In genomic region chr2:190882831-190883582, GRCh38 we compare ENCODE assay signal across 8 cellular contexts. TPM values are rescaled to one million over a fixed set of nuclear protein-coding genes. Genes with fewer than 3 reads are reported as not detected.
DNase-seq lines count a peak whose midpoint lies in the region; ATAC-seq and TF ChIP-seq lines count a peak whose summit lies in the region.

No MANE protein-coding gene starts in this region.

- peaks cover 37% of the 10 kb centered on the region for H3K4me1 Mint-ChIP-seq in activated CD8-positive, alpha-beta T cell treated with anti-CD3 and anti-CD28 coated beads for 36 hours (ENCODE audit: low read depth)

- peak overlapping the region; percentile 98 for H3K27ac Mint-ChIP-seq in activated CD8-positive, alpha-beta T cell treated with anti-CD3 and anti-CD28 coated beads for 36 hours

- H3K9me3 ChIP-seq in heart left ventricle = no peaks in the 10 kb centered on the region
- H3K9me3 ChIP-seq in testis = no peaks in the 10 kb centered on the region

- H3K36me3 ChIP-seq in heart left ventricle = peaks cover 0 to 4% (median 0%) of the 10 kb centered on the region in 9 donors
- no peaks in the 10 kb centered on the region for H3K36me3 ChIP-seq in testis (ENCODE audit: low read depth, missing control alignments)

- H3K9me3 Mint-ChIP-seq in activated CD8-positive, alpha-beta T cell treated with anti-CD3 and anti-CD28 coated beads for 36 hours = no peaks in the 10 kb centered on the region

- no peaks in the 10 kb centered on the region for H3K27me3 Mint-ChIP-seq in activated CD8-positive, alpha-beta T cell treated with anti-CD3 and anti-CD28 coated beads for 36 hours

- CTCF ChIA-PET in activated CD8-positive, alpha-beta T cell treated with anti-CD3 and anti-CD28 coated beads for 36 hours (lab: Charles Lee) = interaction anchor here (1.0 to 3.4 kb wide), 6 partner anchors 9 to 65 kb away, joined by 3 to 14 read pairs (median 6); no protein-coding TSS in a partner anchor

- WGBS in heart left ventricle, 4 donors = 32 to 37% (median 33%) methylated on average over 4 of the region's 4 CpGs
- 32 to 45% methylated on average over 4 of the region's 4 CpGs for WGBS in testis, 2 donors

- intact Hi-C loops in heart left ventricle (cut with DNase I) = loop anchor here in 1 of 10 donors (5.0 kb wide), 1 partner anchor 54 kb away; no protein-coding TSS in a partner anchor
- intact Hi-C loops in Right ventricle myocardium superior (cut with DNase I) = no loop called here
- intact Hi-C loops in activated CD8-positive, alpha-beta T cell treated with anti-CD3 and anti-CD28 coated beads for 36 hours (cut with micrococcal nuclease) = loop anchor here (5.0 kb wide), 2 partner anchors 129 to 269 kb away; partner anchors contain the start of genes STAT1 and STAT4
- intact Hi-C loops in testis (cut with DNase I; ENCODE audit: low total_unique reads) = no loop called here

- peak overlapping the region; percentile 78 to 95 (median 91) for H3K4me3 ChIP-seq in heart left ventricle
- H3K4me3 ChIP-seq in testis = peak overlapping the region in 1 of 2 donors; percentile 82

- POLR2A ChIA-PET in activated CD8-positive, alpha-beta T cell treated with anti-CD3 and anti-CD28 coated beads for 36 hours (lab: Charles Lee) = interaction anchor here (0.7 to 3.8 kb wide), 12 partner anchors 10 to 267 kb away, joined by 3 to 34 read pairs (median 15); partner anchors contain the start of gene STAT1

- H3K4me1 ChIP-seq in heart left ventricle (peaks cover 2 to 72% (median 51%) of the 10 kb centered on the region in 12 donors), testis (peaks cover 21% of the 10 kb centered on the region)

- no peaks in the 10 kb centered on the region for H3K27me3 ChIP-seq in heart left ventricle
- no peaks in the 10 kb centered on the region for H3K27me3 ChIP-seq in testis

- H3K36me3 Mint-ChIP-seq in activated CD8-positive, alpha-beta T cell treated with anti-CD3 and anti-CD28 coated beads for 36 hours (ENCODE audit: low read depth) = peaks cover 48% of the 10 kb centered on the region

- peak overlapping the region in 11 of 12 donors; percentile 92 to 99 (median 97) for H3K27ac ChIP-seq in heart left ventricle
- H3K27ac ChIP-seq in testis = peak overlapping the region; percentile 87 to 94

- TF ChIP-seq CTCF in heart left ventricle (IDR thresholded peaks at IDR 0.05) (no peak), testis (IDR thresholded peaks at IDR 0.05) (no peak)
- TF ChIP-seq CTCF in activated CD8-positive, alpha-beta T cell treated with anti-CD3 and anti-CD28 coated beads for 36 hours (IDR thresholded peaks at IDR 0.05) = no peak

- TF ChIP-seq POLR2A in heart left ventricle (IDR thresholded peaks at IDR 0.05) = no peak
- TF ChIP-seq POLR2A in testis (IDR thresholded peaks at IDR 0.05) = no peak

- no peak for ATAC-seq in heart left ventricle
- ATAC-seq in Right ventricle myocardium superior (ENCODE audit: poor library complexity) = no peak
- no peak for ATAC-seq in activated CD8-positive, alpha-beta T cell treated with anti-CD3 and anti-CD28 coated beads for 36 hours
- no peak for ATAC-seq in GM19351 (IDR thresholded peaks at IDR 0.05; ENCODE audit: unreplicated experiment)
- ATAC-seq in HG03460 (IDR thresholded peaks at IDR 0.05; ENCODE audit: unreplicated experiment) = no peak

- peak overlapping the region; percentile 94 for H3K4me3 Mint-ChIP-seq in activated CD8-positive, alpha-beta T cell treated with anti-CD3 and anti-CD28 coated beads for 36 hours

- DNase-seq in heart left ventricle = no peak
- DNase-seq in Right ventricle myocardium superior = no peak
- no peak for DNase-seq in activated CD8-positive, alpha-beta T cell treated with anti-CD3 and anti-CD28 coated beads for 36 hours
- peak; percentile 15 for DNase-seq in iPS-NIHi7 (ENCODE audit: extremely low spot score)
- DNase-seq in testis = no peak
- DNase-seq in iPS-NIHi11 (ENCODE audit: low spot score) = no peak

RNA-seq across cellular contexts. Expression of gene GLS, which starts 2.4 kb away (rescaled TPM):
- total RNA-seq in heart left ventricle = 10 to 100 TPM; 31.6 to 94.5 (median 56.1) TPM
- 10 to 100 TPM; 19.1 to 30.6 TPM for polyA plus RNA-seq in heart left ventricle
- 52.3 TPM for total RNA-seq in Right ventricle myocardium superior
- 100 to 1,000 TPM; 218 to 227 TPM for total RNA-seq in activated CD8-positive, alpha-beta T cell treated with anti-CD3 and anti-CD28 coated beads for 36 hours
- 100 to 1,000 TPM in 1 of 2 donors, 10 to 100 TPM in 1; 77.7 to 130 TPM for total RNA-seq in testis
- polyA plus RNA-seq in testis (ENCODE audit: insufficient read depth, low read depth, low replicate concordance) = 22.8 TPM
